ENCODE assay signal across 1 cellular context in genomic region chr4:40678421-40678820, GRCh38.
TF ChIP-seq lines count a peak whose summit lies in the region.

No MANE protein-coding gene starts in this region.

TF ChIP-seq in HepG2, 621 proteins besides CTCF, POLR2A, EP300 and RAD21:
- TF ChIP-seq ATF2 (CRISPR knock-in tag; IDR thresholded peaks at IDR 0.05) (no peak), REST (IDR thresholded peaks at IDR 0.05; ENCODE audit: borderline replicate concordance in 1 of 2, low read depth in 1 of 2, low read length in 2 of 2) (no peak), ZNF232 (CRISPR knock-in tag; IDR thresholded peaks at IDR 0.05; ENCODE audit: borderline replicate concordance) (no peak), ZNF367 (CRISPR knock-in tag; IDR thresholded peaks at IDR 0.05; ENCODE audit: borderline replicate concordance) (no peak), ZNF331 (CRISPR knock-in tag; IDR thresholded peaks at IDR 0.05) (no peak), STAT5B (CRISPR knock-in tag; IDR thresholded peaks at IDR 0.05) (no peak), IRF9 (CRISPR knock-in tag; IDR thresholded peaks at IDR 0.05; ENCODE audit: borderline replicate concordance) (no peak), ATF1 (CRISPR knock-in tag; IDR thresholded peaks at IDR 0.05) (no peak), ZNF652 (CRISPR knock-in tag; IDR thresholded peaks at IDR 0.05; ENCODE audit: borderline replicate concordance, low read depth) (no peak), ZNF761 (CRISPR knock-in tag; conservative IDR thresholded peaks at IDR 0.05) (no peak), PHF21A (CRISPR knock-in tag; IDR thresholded peaks at IDR 0.05) (no peak)
